In genomic region chr3:108133858-108134554, GRCh38 we compare ENCODE assay signal across 8 cellular contexts. TPM values are rescaled to one million over a fixed set of nuclear protein-coding genes. Genes with fewer than 3 reads are reported as not detected.
DNase-seq lines count a peak whose midpoint lies in the region; ATAC-seq, FAIRE-seq and TF ChIP-seq lines count a peak whose summit lies in the region.

No MANE protein-coding gene starts in this region.

- dilution Hi-C loops in IMR-90 (cut with HindIII; ENCODE audit: low sequenced_read_pairs, unreplicated experiment), result no loop called here

- peak overlapping the region; percentile 89 for H3K4ac ChIP-seq in IMR-90 (ENCODE audit: low read depth, low read length)

- TF ChIP-seq POLR2A in GM12891 (IDR thresholded peaks at IDR 0.05; ENCODE audit: low read depth, low read length) (no peak), IMR-90 (IDR thresholded peaks at IDR 0.05; ENCODE audit: low read depth, low read length) (no peak), suprapubic skin (IDR thresholded peaks at IDR 0.05) (no peak)

- H3K9me3 ChIP-seq in IMR-90 (ENCODE audit: control insufficient read depth, insufficient read depth, low read length) (no peaks in the 10 kb centered on the region), suprapubic skin (no peaks in the 10 kb centered on the region)

- no peak overlapping the region; the same call in 1 of the 2 replicates for H3K9ac ChIP-seq in IMR-90 (ENCODE audit: low read depth, low read length)

- TF ChIP-seq CTCF in IMR-90 (conservative IDR thresholded peaks at IDR 0.05; ENCODE audit: low read depth, low read length), result no peak
- no peak for TF ChIP-seq CTCF in suprapubic skin (IDR thresholded peaks at IDR 0.05)

- H3K27ac ChIP-seq in IMR-90 (ENCODE audit: insufficient read depth, low read length) (peak overlapping the region; percentile 25; the same call in 1 of the 2 replicates), suprapubic skin (no peak overlapping the region)

- H3K23ac ChIP-seq in IMR-90 (ENCODE audit: low read depth, low read length), result peak overlapping the region; percentile 71

- TF ChIP-seq RAD21 in IMR-90 (IDR thresholded peaks at IDR 0.05; ENCODE audit: low read length), result no peak

- H3K4me2 ChIP-seq in IMR-90 (ENCODE audit: low read depth, low read length), result peak overlapping the region; percentile 43; the same call in 1 of the 2 replicates

- H2AK9ac ChIP-seq in IMR-90 (replicated peaks; ENCODE audit: low read depth, low read length, poor library complexity), result no peak overlapping the region

- H3K36me3 ChIP-seq in IMR-90 (ENCODE audit: control insufficient read depth, insufficient read depth, low read length), result no peaks in the 10 kb centered on the region
- H3K36me3 ChIP-seq in suprapubic skin, result no peaks in the 10 kb centered on the region

- peak overlapping the region; percentile 37 for H2BK5ac ChIP-seq in IMR-90 (ENCODE audit: low read depth, low read length, poor library complexity, severe bottlenecking)

- no peak overlapping the region for H3K56ac ChIP-seq in IMR-90 (ENCODE audit: extremely low read depth, insufficient read depth, low read length)

- H4K20me1 ChIP-seq in IMR-90 (ENCODE audit: insufficient read depth, low read length), result no peaks in the 10 kb centered on the region

- intact Hi-C loops in IMR-90 (cut with micrococcal nuclease), result loop anchor here (5.0 kb wide), 1 partner anchor 88 kb away; the partner anchor contains the start of gene IFT57

- H3K4me1 ChIP-seq in IMR-90 (ENCODE audit: control insufficient read depth, insufficient read depth, low read length) (peaks cover 24% of the 10 kb centered on the region), suprapubic skin (peaks cover 24% of the 10 kb centered on the region)

- no CpG with 5 or more reads among the region's 5 CpGs for WGBS in IMR-90 (ENCODE audit: extremely low coverage in 2 of 2, insufficient read length in 1 of 2), 2 experiments
- WGBS in suprapubic skin, result 82% methylated on average over 5 of the region's 5 CpGs

- no peaks in the 10 kb centered on the region for H3K27me3 ChIP-seq in IMR-90 (ENCODE audit: control insufficient read depth, insufficient read depth, low read length)
- H3K27me3 ChIP-seq in suprapubic skin, result no peaks in the 10 kb centered on the region

- peak overlapping the region; percentile 92 for H2BK20ac ChIP-seq in IMR-90 (ENCODE audit: low read depth, low read length)

- peak overlapping the region; percentile 54; the same call in 1 of the 2 replicates for H4K5ac ChIP-seq in IMR-90 (ENCODE audit: low read depth, low read length)

- no TSS peak for BruUV-seq in IMR-90 (replicated peaks; lab: Mats Ljungman, UMichigan)

- peak overlapping the region; percentile 87; the same call in 1 of the 2 replicates for H4K91ac ChIP-seq in IMR-90 (ENCODE audit: insufficient read depth, low read depth, low read length)

- POLR2A ChIA-PET in IMR-90 (lab: Charles Lee; ENCODE audit: unreplicated experiment), result no interaction called here

- H3K79me1 ChIP-seq in IMR-90 (ENCODE audit: low read depth in 1 of 2, low read length in 2 of 2), result peaks cover 0 to 8% of the 10 kb centered on the region in 2 experiments; a peak in 1 of 4 replicates

- peaks cover 10% of the 10 kb centered on the region for H3K9me1 ChIP-seq in IMR-90 (ENCODE audit: insufficient read depth, low read length)

- H3K14ac ChIP-seq in IMR-90 (replicated peaks; ENCODE audit: low read depth, low read length), result peak overlapping the region; percentile 89; the same call in 1 of the 2 replicates

- H2BK120ac ChIP-seq in IMR-90 (ENCODE audit: low read depth, low read length), result peak overlapping the region; percentile 94

- peak; percentile 27 for ATAC-seq in GM21576 (IDR thresholded peaks at IDR 0.05; ENCODE audit: unreplicated experiment)
- no peak for ATAC-seq in IMR-90 (ENCODE audit: low read depth)

- peak overlapping the region; percentile 82 for H2AK5ac ChIP-seq in IMR-90 (ENCODE audit: low read depth, low read length)

- H3K18ac ChIP-seq in IMR-90 (ENCODE audit: low read depth, low read length), result peak overlapping the region; percentile 92

- H4K8ac ChIP-seq in IMR-90 (ENCODE audit: low read depth in 2 of 2, low read length in 2 of 2), result peak overlapping the region; percentile 20 to 59; a peak in 3 of 4 replicates

- in situ Hi-C loops in IMR-90 (cut with MboI; ENCODE audit: low sequenced_read_pairs), result no loop called here

- CTCF ChIA-PET in IMR-90 (lab: Yijun Ruan, JAX), result interaction anchor here (0.5 kb wide), 1 partner anchor 1570 kb away, joined by 3 read pairs; no protein-coding TSS in a partner anchor

- H2BK15ac ChIP-seq in IMR-90 (ENCODE audit: low read depth, low read length), result peak overlapping the region; percentile 80; the same call in 2 of the 3 replicates

- DNase-seq in GM12891 (ENCODE audit: insufficient read length, low spot score) (no peak), IMR-90 (no peak), fibroblast of peridontal ligament (ENCODE audit: extremely low read depth) (peak; percentile 12), NCI-H2171 treated with DMSO at 0.1 percent for 48 hours (lab: John Stamatoyannopoulos, UW) (no peak), suprapubic skin (ENCODE audit: low spot score in 2 of 2) (no peak), DMS153 treated with DMSO at 0.1 percent for 48 hours (lab: John Stamatoyannopoulos, UW; ENCODE audit: unreplicated experiment) (no peak), hypothalamus (lab: John Stamatoyannopoulos, UW) (no peak)

- TF ChIP-seq EP300 in suprapubic skin (IDR thresholded peaks at IDR 0.05), result no peak

- peak; percentile 76 for FAIRE-seq in GM12891 (lab: Jason Lieb, UNC)

- H3K4me3 ChIP-seq in IMR-90 (ENCODE audit: insufficient read depth, low read depth, low read length) (no peak overlapping the region), suprapubic skin (no peak overlapping the region)

- no peak overlapping the region for H2AFZ ChIP-seq in IMR-90 (replicated peaks; ENCODE audit: low read length, poor library complexity)

TF ChIP-seq in GM12891, 5 proteins besides CTCF, POLR2A, EP300 and RAD21:
- no peak for TF ChIP-seq TAF1 (IDR thresholded peaks at IDR 0.05; ENCODE audit: low read depth, low read length)
- no peak for TF ChIP-seq POLR2AphosphoS5 (IDR thresholded peaks at IDR 0.05; ENCODE audit: low read depth, low read length)
- TF ChIP-seq PAX5 (IDR thresholded peaks at IDR 0.05; ENCODE audit: insufficient read depth, low read length, severe bottlenecking), result no peak
- TF ChIP-seq SPI1 (IDR thresholded peaks at IDR 0.05; ENCODE audit: low read depth, low read length), result no peak
- TF ChIP-seq POU2F2 (IDR thresholded peaks at IDR 0.05; ENCODE audit: low read depth, low read length), result no peak

TF ChIP-seq in IMR-90, 13 proteins besides CTCF, POLR2A, EP300 and RAD21:
- TF ChIP-seq BHLHE40 (IDR thresholded peaks at IDR 0.05; ENCODE audit: low read depth, low read length), result no peak
- no peak for TF ChIP-seq RCOR1 (IDR thresholded peaks at IDR 0.05; ENCODE audit: insufficient replicate concordance, low read length)
- TF ChIP-seq CHD1 (IDR thresholded peaks at IDR 0.05; ENCODE audit: low read depth, low read length), result no peak
- TF ChIP-seq MXI1 (IDR thresholded peaks at IDR 0.05; ENCODE audit: borderline replicate concordance, low read depth, low read length), result no peak
- TF ChIP-seq MAFK (IDR thresholded peaks at IDR 0.05; ENCODE audit: low read depth, low read length), result no peak
- no peak for TF ChIP-seq CEBPB (IDR thresholded peaks at IDR 0.05; ENCODE audit: low read depth, low read length)
- no peak for TF ChIP-seq ELK1 (IDR thresholded peaks at IDR 0.05; ENCODE audit: borderline replicate concordance, low read depth, low read length)
- TF ChIP-seq SMC3 (IDR thresholded peaks at IDR 0.05; ENCODE audit: low read depth, low read length), result no peak
- no peak for TF ChIP-seq NFE2L2 (IDR thresholded peaks at IDR 0.05; ENCODE audit: low read depth, low read length)
- TF ChIP-seq MAZ (IDR thresholded peaks at IDR 0.05; ENCODE audit: borderline replicate concordance, low read depth, low read length), result no peak
- TF ChIP-seq FOS (IDR thresholded peaks at IDR 0.05; ENCODE audit: low read depth, low read length), result no peak
- no peak for TF ChIP-seq RFX5 (IDR thresholded peaks at IDR 0.05; ENCODE audit: low read depth, low read length)
- no peak for TF ChIP-seq USF2 (IDR thresholded peaks at IDR 0.05; ENCODE audit: low read depth, low read length)

RNA-seq across cellular contexts. Expression of gene CD47, which starts 43.2 kb away (rescaled TPM):
- polyA plus RNA-seq in GM12891 (2012; ENCODE audit: low read depth, missing spikeins), result 62.8 TPM
- total RNA-seq in IMR-90 (2012; rRNA removed), result 52.0 and 110 TPM in 2 replicates
- polyA plus RNA-seq in IMR-90 (2012; rRNA removed), result 32.2 and 45.9 TPM in 2 replicates
- 21.8 and 23.3 TPM in 2 replicates for polyA plus RNA-seq in IMR-90 (2012; cell fraction: cytosol; rRNA removed)
- 14.8 and 56.7 TPM in 2 replicates for polyA plus RNA-seq in IMR-90 (2012; cell fraction: nucleus; rRNA removed; ENCODE audit: low replicate concordance)
- 10 to 100 TPM; 37.8 to 94.4 (median 41.8) TPM for total RNA-seq in suprapubic skin
